In the genomic region with DNA sequence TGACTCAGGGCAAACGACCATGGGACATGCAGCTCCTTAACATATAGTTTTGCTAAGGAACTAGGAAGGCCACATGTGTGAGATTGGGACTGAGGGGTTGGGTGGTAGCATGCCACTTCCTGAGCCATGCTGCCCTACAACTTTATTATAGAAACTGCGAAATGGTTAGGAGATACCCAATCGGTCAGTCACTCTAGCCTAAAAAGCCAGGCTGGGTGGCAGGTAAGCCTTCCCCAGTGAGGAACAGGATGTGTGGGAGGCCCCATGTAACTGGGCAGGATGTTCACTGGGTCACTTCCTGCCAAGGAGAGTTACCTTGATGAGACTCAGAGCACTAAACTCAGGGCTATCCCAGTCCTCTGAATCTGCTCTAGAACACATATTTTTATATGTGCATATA, we compare ENCODE assay signal across 18 cellular contexts.
DNase-seq lines count a peak whose midpoint lies in the region; ATAC-seq, FAIRE-seq and TF ChIP-seq lines count a peak whose summit lies in the region.
"Had no signal": no experiment of that assay in that cellular context is flagged by ENCODE, and none has a peak within 500 bp of the region (broad histone marks: within the 10 kb centered on the region; RNA-seq: fewer than 3 reads in every experiment).

No MANE protein-coding gene starts in this region.

- intact Hi-C loops in CD4-positive, alpha-beta memory T cell (cut with micrococcal nuclease), result no loop called here

- POLR2A ChIA-PET in CD4-positive, alpha-beta memory T cell (lab: Charles Lee; ENCODE audit: partially characterized antibody), result interaction anchor here (0.6 to 1.3 kb wide), 9 partner anchors 9 to 189 kb away, joined by 3 to 7 read pairs (median 3); a partner anchor contains a TSS

- CTCF ChIA-PET in CD4-positive, alpha-beta memory T cell (lab: Charles Lee; ENCODE audit: partially characterized antibody), result interaction anchor here (0.7 to 1.6 kb wide), 8 partner anchors 9 to 523 kb away, joined by 3 to 5 read pairs (median 3); no protein-coding TSS in a partner anchor

- ATAC-seq in T-helper 17 cell (peak; percentile 83), GM18505 (IDR thresholded peaks at IDR 0.05; ENCODE audit: unreplicated experiment) (no peak), GM18909 (IDR thresholded peaks at IDR 0.05; ENCODE audit: poor library complexity, unreplicated experiment) (no peak)
- ATAC-seq: left cardiac atrium, Right ventricle myocardium inferior had no signal

- DNase-seq in CD4-positive, alpha-beta memory T cell, result peak; percentile 34 to 60 (median 42)
- DNase-seq in GM19239 (ENCODE audit: insufficient read length, low spot score), result peak; percentile 13
- no peak for DNase-seq in T-helper 17 cell
- DNase-seq in effector memory CD4-positive, alpha-beta T cell, result peak in 2 of 3 donors; percentile 18 to 22
- no peak for DNase-seq in superior temporal gyrus (ENCODE audit: extremely low spot score)
- no peak for DNase-seq in Kasumi-1 (lab: John Stamatoyannopoulos, UW)
- DNase-seq: activated CD4-positive, CD25-positive, alpha-beta regulatory T cell treated with anti-CD3 and anti-CD28 coated beads, Interleukin-2, amount 50 U/mL, for 72 hours; effector CD4-positive, alpha-beta T cell; GM23248; left cardiac atrium; NCI-H510A treated with DMSO at 0.1 percent for 48 hours had no signal

- H3K4me3 Mint-ChIP-seq in CD4-positive, alpha-beta memory T cell, result peak overlapping the region in 7 of 8 donors; percentile 62 to 84 (median 78)
- H3K4me3 Mint-ChIP-seq in T-helper 17 cell, result peak overlapping the region; percentile 78
- H3K4me3 Mint-ChIP-seq: B cell, neural crest cell had no signal

- H3K36me3 ChIP-seq in CD4-positive, alpha-beta memory T cell (ENCODE audit: insufficient read depth, low read length), result no peaks in the 10 kb centered on the region
- H3K36me3 ChIP-seq in effector memory CD4-positive, alpha-beta T cell (ENCODE audit: control insufficient read depth, insufficient read depth, low read length), result no peaks in the 10 kb centered on the region

- no peaks in the 10 kb centered on the region for H3K27me3 ChIP-seq in CD4-positive, alpha-beta memory T cell (ENCODE audit: insufficient read depth, low read length)
- no peaks in the 10 kb centered on the region for H3K27me3 ChIP-seq in effector memory CD4-positive, alpha-beta T cell (replicated peaks; ENCODE audit: control insufficient read depth, insufficient read depth, low read length, poor library complexity, severe bottlenecking)

- peaks cover 39 to 85% (median 67%) of the 10 kb centered on the region in 4 donors for H3K4me1 Mint-ChIP-seq in CD4-positive, alpha-beta memory T cell
- H3K4me1 Mint-ChIP-seq in T-helper 17 cell, result peaks cover 51% of the 10 kb centered on the region

- FAIRE-seq in GM19239 (lab: Jason Lieb, UNC), result peak; percentile 21
- FAIRE-seq: frontal cortex had no signal

- no peaks in the 10 kb centered on the region for H3K27me3 Mint-ChIP-seq in CD4-positive, alpha-beta memory T cell
- no peaks in the 10 kb centered on the region for H3K27me3 Mint-ChIP-seq in T-helper 17 cell
- H3K27me3 Mint-ChIP-seq: B cell had no signal

- H3K9me3 Mint-ChIP-seq in CD4-positive, alpha-beta memory T cell, result peaks cover 0 to 4% (median 0%) of the 10 kb centered on the region in 8 donors

- H3K9me3 ChIP-seq in CD4-positive, alpha-beta memory T cell (ENCODE audit: control insufficient read depth in 1 of 2, low read length in 2 of 2), result no peaks in the 10 kb centered on the region
- no peaks in the 10 kb centered on the region for H3K9me3 ChIP-seq in T-helper 17 cell (ENCODE audit: control insufficient read depth, low read length, poor library complexity, severe bottlenecking)
- no peaks in the 10 kb centered on the region for H3K9me3 ChIP-seq in effector memory CD4-positive, alpha-beta T cell (ENCODE audit: control insufficient read depth, low read length)

- H3K27ac Mint-ChIP-seq in CD4-positive, alpha-beta memory T cell, result peak overlapping the region; percentile 81 to 94 (median 85)
- peak overlapping the region; percentile 92 for H3K27ac Mint-ChIP-seq in T-helper 17 cell
- H3K27ac Mint-ChIP-seq: B cell had no signal

- peak overlapping the region in 1 of 2 donors; percentile 3 for H3K4me3 ChIP-seq in CD4-positive, alpha-beta memory T cell (ENCODE audit: low read length in 2 of 2)
- H3K4me3 ChIP-seq in effector memory CD4-positive, alpha-beta T cell (ENCODE audit: insufficient read depth, low read depth, low read length, poor library complexity, severe bottlenecking), result peak overlapping the region; percentile 0
- H3K4me3 ChIP-seq: GM23248, skin epidermis had no signal

- peaks cover 75% of the 10 kb centered on the region for H3K4me1 ChIP-seq in CD4-positive, alpha-beta memory T cell (ENCODE audit: insufficient read depth, low read length)
- peaks cover 43% of the 10 kb centered on the region for H3K4me1 ChIP-seq in effector memory CD4-positive, alpha-beta T cell (ENCODE audit: control insufficient read depth, insufficient read depth, low read length, poor library complexity, severe bottlenecking)

- no peak overlapping the region for H3K27ac ChIP-seq in CD4-positive, alpha-beta memory T cell (ENCODE audit: low read depth, low read length)
- no peak overlapping the region for H3K27ac ChIP-seq in effector memory CD4-positive, alpha-beta T cell (ENCODE audit: insufficient read depth, low read length, poor library complexity, severe bottlenecking)
- H3K27ac ChIP-seq: GM23248, skin epidermis had no signal

- no peak for TF ChIP-seq POLR2A in GM18505 (IDR thresholded peaks at IDR 0.05; ENCODE audit: borderline replicate concordance, extremely low read depth, insufficient read depth, insufficient read length)

- no peaks in the 10 kb centered on the region for H3K36me3 Mint-ChIP-seq in CD4-positive, alpha-beta memory T cell
- H3K36me3 Mint-ChIP-seq in T-helper 17 cell (ENCODE audit: low read depth), result no peaks in the 10 kb centered on the region

Comparison
In these comparisons a context has a peak if more than half of its experiments do, and no peak if none do; other contexts are left out.
1. DNase-seq: peak in CD4-positive, alpha-beta memory T cell (5 of 5), GM19239 (single experiment) and effector memory CD4-positive, alpha-beta T cell (2 of 3); none in T-helper 17 cell (0 of 3), superior temporal gyrus (single experiment) and Kasumi-1 (0 of 2).